In the genomic region with DNA sequence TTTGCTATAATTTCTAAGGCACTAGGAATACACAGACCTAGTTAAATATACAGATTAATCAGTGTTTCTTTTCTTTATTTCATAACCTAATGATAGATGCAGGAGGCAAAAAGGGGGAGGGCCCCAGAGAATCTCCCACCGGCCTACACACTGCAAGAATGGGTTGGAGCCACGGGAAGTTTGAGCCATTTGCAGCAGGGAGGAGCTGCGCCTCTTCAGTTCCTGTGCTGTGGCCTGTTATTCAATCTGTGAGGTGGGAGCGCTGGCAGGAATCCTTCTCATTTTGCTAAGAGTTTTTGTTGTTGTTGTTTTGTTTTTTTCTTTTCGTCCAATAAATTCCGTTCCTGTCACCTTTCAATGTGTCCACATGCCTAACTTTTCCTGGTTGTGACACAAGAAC, we compare ENCODE assay signal across 30 cellular contexts.
"Had no signal": no experiment of that assay in that cellular context is flagged by ENCODE, and none has a peak within 500 bp of the region (broad histone marks: within the 10 kb centered on the region; RNA-seq: fewer than 3 reads in every experiment).

No MANE protein-coding gene starts in this region.

- H3K9me3 Mint-ChIP-seq: activated naive CD4-positive, alpha-beta T cell treated with anti-CD3 and anti-CD28 coated beads, Interleukin-2, amount 50 U/mL, for 24 hours had no signal

- H3K27ac ChIP-seq: breast epithelium, esophagus muscularis mucosa, lower lobe of right lung, pancreas, prostate gland, skin epidermis, suprapubic skin, tibial artery had no signal

- H3K36me3 ChIP-seq: breast epithelium, esophagus muscularis mucosa, lower lobe of right lung, pancreas, prostate gland, suprapubic skin, tibial artery had no signal

- H3K9me3 ChIP-seq: breast epithelium, esophagus muscularis mucosa, lower lobe of right lung, pancreas, prostate gland, suprapubic skin, tibial artery had no signal

- H3K4me1 Mint-ChIP-seq: activated naive CD4-positive, alpha-beta T cell treated with anti-CD3 and anti-CD28 coated beads, Interleukin-2, amount 50 U/mL, for 24 hours; activated naive CD8-positive, alpha-beta T cell treated with anti-CD3 and anti-CD28 coated beads, Interleukin-2, amount 50 U/mL, for 24 hours; natural killer cell; stimulated activated memory B cell treated with anti-CD40 and anti-IgM and Interleukin-4, amounts not matched to agents 10 μg/mL and 1 μg/mL and 100 μg/mL, for 72 hours had no signal

- H3K4me3 ChIP-seq: breast epithelium, esophagus muscularis mucosa, lower lobe of right lung, pancreas, prostate gland, skin epidermis, suprapubic skin, tibial artery had no signal

- H3K4me1 ChIP-seq: breast epithelium, esophagus muscularis mucosa, lower lobe of right lung, pancreas, prostate gland, suprapubic skin, tibial artery had no signal

- DNase-seq: activated CD4-positive, alpha-beta T cell treated with anti-CD3 and anti-CD28 coated beads, Interleukin-2, amount 50 U/mL, for 1 hour; activated CD8-positive, alpha-beta T cell treated with anti-CD3 and anti-CD28 coated beads for 36 hours; activated naive CD8-positive, alpha-beta T cell treated with anti-CD3 and anti-CD28 coated beads, Interleukin-2, amount 50 U/mL, for 24 hours; activated T-cell treated with anti-CD3 and anti-CD28 coated beads, Interleukin-2, amount 50 U/mL, for 4 hours; central memory CD4-positive, alpha-beta T cell; foreskin melanocyte; kidney; left colon; lower lobe of right lung; mesenchymal stem cell; natural killer cell; nucleus accumbens; pancreas; retina; stimulated activated CD4-positive, alpha-beta T cell treated with anti-CD3 and anti-CD28 coated beads, Interleukin-1b, Interleukin-23, amount 100 ng/mL, for 48 hours; stimulated activated CD4-positive, alpha-beta T cell treated with anti-CD3 and anti-CD28 coated beads, Interleukin-4, amount 100 ng/mL, for 4 hours; stimulated activated CD8-positive, alpha-beta memory T cell treated with anti-CD3 and anti-CD28 coated beads, Interleukin-4, amount 100 ng/mL, for 48 hours; SW 1271; T-helper 9 cell; tibial artery had no signal

- ATAC-seq: activated CD8-positive, alpha-beta T cell treated with anti-CD3 and anti-CD28 coated beads for 36 hours; activated naive CD8-positive, alpha-beta T cell treated with anti-CD3 and anti-CD28 coated beads, Interleukin-2, amount 50 U/mL, for 24 hours; activated T-cell treated with anti-CD3 and anti-CD28 coated beads, Interleukin-2, amount 50 U/mL, for 4 hours; left colon; lower lobe of right lung; natural killer cell; pancreas; sciatic nerve; stimulated activated memory B cell treated with anti-CD40 and anti-IgM and Interleukin-4, amounts not matched to agents 10 μg/mL and 1 μg/mL and 100 μg/mL, for 72 hours had no signal

- FAIRE-seq: kidney, pancreas had no signal

- H3K4me3 Mint-ChIP-seq: activated CD8-positive, alpha-beta T cell treated with anti-CD3 and anti-CD28 coated beads for 36 hours; activated naive CD4-positive, alpha-beta T cell treated with anti-CD3 and anti-CD28 coated beads, Interleukin-2, amount 50 U/mL, for 24 hours; activated naive CD8-positive, alpha-beta T cell treated with anti-CD3 and anti-CD28 coated beads, Interleukin-2, amount 50 U/mL, for 24 hours; activated T-cell treated with anti-CD3 and anti-CD28 coated beads, Interleukin-2, amount 50 U/mL, for 4 hours; natural killer cell; stimulated activated memory B cell treated with anti-CD40 and anti-IgM and Interleukin-4, amounts not matched to agents 10 μg/mL and 1 μg/mL and 100 μg/mL, for 72 hours; T-helper 1 cell treated with Interleukin-12 subunit alpha and Interleukin-12 subunit beta and Interleukin-4 antibody, amounts not matched to agents 30 μg/mL and 1 μg/mL, for 36 hours had no signal

- H3K27me3 ChIP-seq: breast epithelium, esophagus muscularis mucosa, pancreas, suprapubic skin, tibial artery had no signal

- H3K27ac Mint-ChIP-seq: activated CD8-positive, alpha-beta T cell treated with anti-CD3 and anti-CD28 coated beads for 36 hours; activated naive CD4-positive, alpha-beta T cell treated with anti-CD3 and anti-CD28 coated beads, Interleukin-2, amount 50 U/mL, for 24 hours; activated naive CD8-positive, alpha-beta T cell treated with anti-CD3 and anti-CD28 coated beads, Interleukin-2, amount 50 U/mL, for 24 hours; activated T-helper 2 cell treated with anti-CD3 and anti-CD28 coated beads, Interferon-gamma antibody, Interleukin-2, Interleukin-4, amounts not matched to agents 10 μg/mL and 5 μg/mL and 100 μg/mL, durations not matched to agents 14 hours and 24 hours and 36 hours; natural killer cell; stimulated activated memory B cell treated with anti-CD40 and anti-IgM and Interleukin-4, amounts not matched to agents 10 μg/mL and 1 μg/mL and 100 μg/mL, for 72 hours; T-helper 1 cell treated with Interleukin-12 subunit alpha and Interleukin-12 subunit beta and Interleukin-4 antibody, amounts not matched to agents 30 μg/mL and 1 μg/mL, for 36 hours had no signal

- H3K36me3 Mint-ChIP-seq: activated naive CD4-positive, alpha-beta T cell treated with anti-CD3 and anti-CD28 coated beads, Interleukin-2, amount 50 U/mL, for 24 hours; natural killer cell; stimulated activated memory B cell treated with anti-CD40 and anti-IgM and Interleukin-4, amounts not matched to agents 10 μg/mL and 1 μg/mL and 100 μg/mL, for 72 hours had no signal

- H3K27me3 Mint-ChIP-seq: activated CD8-positive, alpha-beta T cell treated with anti-CD3 and anti-CD28 coated beads for 36 hours; activated naive CD4-positive, alpha-beta T cell treated with anti-CD3 and anti-CD28 coated beads, Interleukin-2, amount 50 U/mL, for 24 hours; activated naive CD8-positive, alpha-beta T cell treated with anti-CD3 and anti-CD28 coated beads, Interleukin-2, amount 50 U/mL, for 24 hours; stimulated activated memory B cell treated with anti-CD40 and anti-IgM and Interleukin-4, amounts not matched to agents 10 μg/mL and 1 μg/mL and 100 μg/mL, for 72 hours had no signal
